In genomic region chr12:117098071-117098360, GRCh38 we compare ENCODE assay signal across 2 cellular contexts.
TF ChIP-seq lines count a peak whose summit lies in the region.

No MANE protein-coding gene starts in this region.

TF ChIP-seq in A549, 52 proteins besides CTCF, POLR2A, EP300 and RAD21 (continued from another document):
- peak; percentile 64 for TF ChIP-seq REST (IDR thresholded peaks at IDR 0.05)

TF ChIP-seq in K562, 482 proteins besides CTCF, POLR2A, EP300 and RAD21 (continued from another document):
- no peak for TF ChIP-seq HOMEZ (CRISPR knock-in tag; IDR thresholded peaks at IDR 0.05)
- 0 out of 3 replicates have a peak, but pooled peaks of 1 of the 2 experiments have one; percentile 19 for TF ChIP-seq CBX3 (IDR thresholded peaks at IDR 0.05; ENCODE audit: borderline replicate concordance in 1 of 2, low read length in 2 of 2)
- TF ChIP-seq ZNF41 (CRISPR knock-in tag; conservative IDR thresholded peaks at IDR 0.05), result no peak
- TF ChIP-seq KDM1A (IDR thresholded peaks at IDR 0.05), result peak in 1 of 2 experiments; percentile 79; a peak in 1 of 4 replicates
- TF ChIP-seq ETV1 (tag; conservative IDR thresholded peaks at IDR 0.05; ENCODE audit: low read depth), result peak; percentile 80
- no peak for TF ChIP-seq MNT (conservative IDR thresholded peaks at IDR 0.05)
- TF ChIP-seq ASH1L (IDR thresholded peaks at IDR 0.05; ENCODE audit: borderline replicate concordance, low read depth, partially characterized antibody), result no peak
- TF ChIP-seq ETV5 (CRISPR knock-in tag; IDR thresholded peaks at IDR 0.05; ENCODE audit: low read depth), result no peak
- TF ChIP-seq ELF1 (tag; IDR thresholded peaks at IDR 0.05), result peak; percentile 60; the same call in 1 of the 2 replicates
- TF ChIP-seq RCOR1 (IDR thresholded peaks at IDR 0.05; ENCODE audit: borderline replicate concordance in 1 of 2, low read depth in 2 of 2, low read length in 2 of 2), result peak in 1 of 2 experiments; percentile 51; a peak in 1 of 4 replicates
- TF ChIP-seq TCF7 (IDR thresholded peaks at IDR 0.05; ENCODE audit: borderline replicate concordance), result no peak
- peak; percentile 92 for TF ChIP-seq RBM25 (IDR thresholded peaks at IDR 0.05; ENCODE audit: low read depth, low read length, severe bottlenecking)
- TF ChIP-seq GABPA (tag; conservative IDR thresholded peaks at IDR 0.05; ENCODE audit: low read depth), result 0 out of 2 replicates have a peak, but pooled peaks have one; percentile 26
- TF ChIP-seq CBX1 (IDR thresholded peaks at IDR 0.05; ENCODE audit: low read depth), result 0 out of 2 replicates have a peak, but pooled peaks have one; percentile 53
- peak; percentile 69; the same call in 1 of the 2 replicates for TF ChIP-seq HDAC2 (IDR thresholded peaks at IDR 0.05)
- no peak for TF ChIP-seq ZNF830 (CRISPR knock-in tag; IDR thresholded peaks at IDR 0.05)
TF ChIP-seq in K562: peak in this region for 13.
